ENCODE assay signal across 10 cellular contexts in the genomic region with DNA sequence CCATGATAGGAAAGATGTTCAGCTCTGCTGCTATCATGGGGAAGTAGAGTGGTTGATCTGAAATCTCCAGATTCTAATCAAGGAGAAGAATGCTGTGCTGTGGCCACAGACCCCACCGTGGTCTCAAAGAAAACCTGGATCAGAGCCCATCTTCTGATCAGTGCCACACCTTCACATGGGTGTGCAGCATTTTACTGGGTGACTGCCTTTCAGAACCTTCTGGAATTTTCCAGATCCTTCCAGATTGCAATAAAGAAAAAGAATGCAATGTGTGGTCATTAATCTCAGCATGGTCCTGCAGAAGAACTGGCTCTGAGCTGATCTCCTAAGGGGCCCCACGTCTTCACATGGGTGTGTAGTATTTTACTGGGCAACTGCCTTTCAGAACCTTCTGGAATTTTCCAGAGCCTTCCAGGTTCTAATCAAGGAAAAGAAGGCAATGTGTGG. TPM values are rescaled to one million over a fixed set of nuclear protein-coding genes. Genes with fewer than 3 reads are reported as not detected.
DNase-seq lines count a peak whose midpoint lies in the region; ATAC-seq, FAIRE-seq and TF ChIP-seq lines count a peak whose summit lies in the region.
"Had no signal": no experiment of that assay in that cellular context is flagged by ENCODE, and none has a peak within 500 bp of the region (broad histone marks: within the 10 kb centered on the region; RNA-seq: fewer than 3 reads in every experiment).

No MANE protein-coding gene starts in this region.

- POLR2A ChIA-PET in CD8-positive, alpha-beta memory T cell (lab: Charles Lee) = interaction anchor here (1.8 kb wide), 1 partner anchor 14 kb away, joined by 8 read pairs; no protein-coding TSS in a partner anchor
- POLR2A ChIA-PET in naive thymus-derived CD4-positive, alpha-beta T cell (lab: Charles Lee) = interaction anchor here (0.5 to 2.0 kb wide), 4 partner anchors 8 to 167 kb away, joined by 3 to 11 read pairs (median 9); a partner anchor contains a TSS

- in situ Hi-C loops in HAP-1 (cut with MboI; ENCODE audit: low sequenced_read_pairs) = no loop called here

- H3K9me3 ChIP-seq in CD8-positive, alpha-beta memory T cell (ENCODE audit: low read length) = no peaks in the 10 kb centered on the region
- no peaks in the 10 kb centered on the region for H3K9me3 ChIP-seq in breast epithelium
- H3K9me3 ChIP-seq in naive thymus-derived CD4-positive, alpha-beta T cell (ENCODE audit: control insufficient read depth in 2 of 3, low read length in 3 of 3) = no peaks in the 10 kb centered on the region
- no peaks in the 10 kb centered on the region for H3K9me3 ChIP-seq in aorta (ENCODE audit: control insufficient read depth, low read length)
- no peaks in the 10 kb centered on the region for H3K9me3 ChIP-seq in osteoblast (ENCODE audit: low read depth, low read length)
- H3K9me3 ChIP-seq in HAP-1 = no peaks in the 10 kb centered on the region
- H3K9me3 ChIP-seq: SJCRH30 had no signal

- peaks cover 68% of the 10 kb centered on the region for H3K4me1 ChIP-seq in CD8-positive, alpha-beta memory T cell (ENCODE audit: insufficient read depth, low read length)
- peaks cover 0 to 8% of the 10 kb centered on the region in 2 donors for H3K4me1 ChIP-seq in breast epithelium
- H3K4me1 ChIP-seq in naive thymus-derived CD4-positive, alpha-beta T cell (ENCODE audit: control insufficient read depth in 2 of 2, insufficient read depth in 2 of 2, low read length in 2 of 2) = peaks cover 41 to 49% of the 10 kb centered on the region in 2 donors
- no peaks in the 10 kb centered on the region for H3K4me1 ChIP-seq in aorta (ENCODE audit: control insufficient read depth in 1 of 2, insufficient read depth in 2 of 2, low read length in 2 of 2)
- peaks cover 8% of the 10 kb centered on the region for H3K4me1 ChIP-seq in osteoblast (ENCODE audit: insufficient read depth, low read length)
- no peaks in the 10 kb centered on the region for H3K4me1 ChIP-seq in HAP-1
- H3K4me1 ChIP-seq: neural progenitor cell, SJCRH30 had no signal

- H3K79me2 ChIP-seq in osteoblast (ENCODE audit: insufficient read depth, low read length) = no peaks in the 10 kb centered on the region

- intact Hi-C loops in breast epithelium (cut with DNase I; ENCODE audit: low total_unique reads) = no loop called here
- intact Hi-C loops in naive thymus-derived CD4-positive, alpha-beta T cell (cut with micrococcal nuclease) = loop anchor here (1.0 kb wide), 4 partner anchors 8 to 10 kb away; no protein-coding TSS in a partner anchor
- intact Hi-C loops in aorta (cut with DNase I) = no loop called here

- no peak for DNase-seq in CD8-positive, alpha-beta memory T cell
- peak in 1 of 2 donors; percentile 5 for DNase-seq in breast epithelium (ENCODE audit: low spot score in 2 of 2)
- no peak for DNase-seq in naive thymus-derived CD4-positive, alpha-beta T cell
- DNase-seq in aorta = no peak
- no peak for DNase-seq in osteoblast (ENCODE audit: insufficient read length, low spot score, missing footprints)
- no peak for DNase-seq in urothelium cell line (ENCODE audit: low spot score)
- no peak for DNase-seq in HAP-1 (ENCODE audit: low spot score in 2 of 2)
- DNase-seq: SJCRH30 had no signal

- ATAC-seq in HG03139 (IDR thresholded peaks at IDR 0.05; ENCODE audit: unreplicated experiment) (peak; percentile 2), aorta (ENCODE audit: low FRiP score) (no peak)
- ATAC-seq in naive thymus-derived CD4-positive, alpha-beta T cell = no peak

- no peaks in the 10 kb centered on the region for H4K20me1 ChIP-seq in osteoblast (ENCODE audit: insufficient read depth, low read length)

- 62 to 65% methylated on average over 2 of the region's 2 CpGs for WGBS in aorta, 2 donors

- H3K4me1 Mint-ChIP-seq in CD8-positive, alpha-beta memory T cell = peaks cover 74 to 90% (median 89%) of the 10 kb centered on the region in 3 donors
- peaks cover 66 to 93% (median 90%) of the 10 kb centered on the region in 7 donors for H3K4me1 Mint-ChIP-seq in naive thymus-derived CD4-positive, alpha-beta T cell

- H3K36me3 Mint-ChIP-seq in CD8-positive, alpha-beta memory T cell = peaks cover 0 to 75% (median 11%) of the 10 kb centered on the region in 3 donors
- peaks cover 0 to 28% (median 14%) of the 10 kb centered on the region in 5 donors for H3K36me3 Mint-ChIP-seq in naive thymus-derived CD4-positive, alpha-beta T cell
- H3K36me3 Mint-ChIP-seq: neural progenitor cell had no signal

- peaks cover 5% of the 10 kb centered on the region for H3K36me3 ChIP-seq in CD8-positive, alpha-beta memory T cell (ENCODE audit: insufficient read depth, low read length)
- H3K36me3 ChIP-seq in breast epithelium (no peaks in the 10 kb centered on the region), aorta (ENCODE audit: control insufficient read depth in 1 of 2, insufficient read depth in 2 of 2, low read length in 1 of 2) (no peaks in the 10 kb centered on the region), osteoblast (ENCODE audit: insufficient read depth, low read length) (no peaks in the 10 kb centered on the region), HAP-1 (replicated peaks) (no peaks in the 10 kb centered on the region)
- H3K36me3 ChIP-seq in naive thymus-derived CD4-positive, alpha-beta T cell (ENCODE audit: control insufficient read depth in 2 of 3, insufficient read depth in 3 of 3, low read length in 3 of 3) = peaks cover 0 to 26% (median 8%) of the 10 kb centered on the region in 3 experiments
- H3K36me3 ChIP-seq: neural progenitor cell, SJCRH30 had no signal

- TF ChIP-seq CTCF in breast epithelium (IDR thresholded peaks at IDR 0.05) (no peak), osteoblast (IDR thresholded peaks at IDR 0.05; ENCODE audit: extremely low read depth, low read depth, low read length) (no peak)

- H3K27ac ChIP-seq in CD8-positive, alpha-beta memory T cell (ENCODE audit: low read depth, low read length) = no peak overlapping the region
- H3K27ac ChIP-seq in breast epithelium (peak overlapping the region; percentile 88 to 91), aorta (ENCODE audit: low read depth in 1 of 2, low read length in 2 of 2) (no peak overlapping the region), osteoblast (ENCODE audit: low read depth, low read length) (no peak overlapping the region)
- peak overlapping the region; percentile 31 for H3K27ac ChIP-seq in naive thymus-derived CD4-positive, alpha-beta T cell (ENCODE audit: low read depth, low read length)
- H3K27ac ChIP-seq: neural progenitor cell, SJCRH30 had no signal

- no peak overlapping the region for H3K4me3 ChIP-seq in CD8-positive, alpha-beta memory T cell (ENCODE audit: low read length)
- no peak overlapping the region for H3K4me3 ChIP-seq in breast epithelium
- no peak overlapping the region for H3K4me3 ChIP-seq in naive thymus-derived CD4-positive, alpha-beta T cell (ENCODE audit: low read length)
- no peak overlapping the region for H3K4me3 ChIP-seq in aorta (ENCODE audit: low read length in 2 of 2)
- H3K4me3 ChIP-seq in osteoblast (ENCODE audit: insufficient read depth, low read length) = no peak overlapping the region
- no peak overlapping the region for H3K4me3 ChIP-seq in HAP-1
- H3K4me3 ChIP-seq: neural progenitor cell, SJCRH30 had no signal

- H2AFZ ChIP-seq in osteoblast (ENCODE audit: low read length) = no peak overlapping the region
- H2AFZ ChIP-seq: neural progenitor cell had no signal

- no peak overlapping the region for H3K4me2 ChIP-seq in osteoblast (ENCODE audit: insufficient read depth, low read length)
- H3K4me2 ChIP-seq: neural progenitor cell had no signal

- no peaks in the 10 kb centered on the region for H3K27me3 ChIP-seq in CD8-positive, alpha-beta memory T cell (ENCODE audit: insufficient read depth, low read length, poor library complexity, severe bottlenecking)
- H3K27me3 ChIP-seq in breast epithelium = no peaks in the 10 kb centered on the region
- no peaks in the 10 kb centered on the region for H3K27me3 ChIP-seq in naive thymus-derived CD4-positive, alpha-beta T cell (ENCODE audit: control insufficient read depth in 2 of 2, insufficient read depth in 2 of 2, low read length in 2 of 2)
- H3K27me3 ChIP-seq in aorta (ENCODE audit: control insufficient read depth in 1 of 2, insufficient read depth in 2 of 2, low read length in 1 of 2) = no peaks in the 10 kb centered on the region
- no peaks in the 10 kb centered on the region for H3K27me3 ChIP-seq in osteoblast (ENCODE audit: insufficient read depth, low read length)
- H3K27me3 ChIP-seq in HAP-1 (ENCODE audit: low read depth) = no peaks in the 10 kb centered on the region
- H3K27me3 ChIP-seq: neural progenitor cell, SJCRH30 had no signal

- no peak for TF ChIP-seq POLR2A in breast epithelium (IDR thresholded peaks at IDR 0.05)

- peak overlapping the region; percentile 64 to 93 (median 88) for H3K27ac Mint-ChIP-seq in CD8-positive, alpha-beta memory T cell
- H3K27ac Mint-ChIP-seq in naive thymus-derived CD4-positive, alpha-beta T cell = peak overlapping the region; percentile 2 to 94 (median 89)

- CTCF ChIA-PET in CD8-positive, alpha-beta memory T cell (lab: Charles Lee) = interaction anchor here (1.4 to 3.2 kb wide), 4 partner anchors 8 to 17 kb away, joined by 4 to 11 read pairs (median 5); a partner anchor contains a TSS
- CTCF ChIA-PET in naive thymus-derived CD4-positive, alpha-beta T cell (lab: Charles Lee) = interaction anchor here (1.2 kb wide), 1 partner anchor 8 kb away, joined by 5 read pairs; no protein-coding TSS in a partner anchor

- FAIRE-seq in urothelium cell line (lab: Jason Lieb, UNC) = no peak

- no peaks in the 10 kb centered on the region for H3K27me3 Mint-ChIP-seq in CD8-positive, alpha-beta memory T cell
- no peaks in the 10 kb centered on the region for H3K27me3 Mint-ChIP-seq in naive thymus-derived CD4-positive, alpha-beta T cell

- no peaks in the 10 kb centered on the region for H3K9me3 Mint-ChIP-seq in CD8-positive, alpha-beta memory T cell
- H3K9me3 Mint-ChIP-seq in naive thymus-derived CD4-positive, alpha-beta T cell = peaks cover 0 to 2% (median 0%) of the 10 kb centered on the region in 11 donors

- peak overlapping the region in 5 of 7 donors; percentile 19 to 78 (median 37) for H3K4me3 Mint-ChIP-seq in CD8-positive, alpha-beta memory T cell
- H3K4me3 Mint-ChIP-seq in naive thymus-derived CD4-positive, alpha-beta T cell = peak overlapping the region in 9 of 10 donors; percentile 33 to 71 (median 49)
- H3K4me3 Mint-ChIP-seq: neural progenitor cell had no signal

RNA-seq across cellular contexts. Expression of a gene that starts 17.1 kb away (rescaled TPM):
- total RNA-seq in CD8-positive, alpha-beta memory T cell = 10 to 100 TPM; 59.5 to 60.0 TPM
- 196 TPM for polyA plus RNA-seq in CD8-positive, alpha-beta memory T cell
- total RNA-seq in breast epithelium = 10 to 100 TPM; 27.2 to 46.2 (median 32.4) TPM
- 100 to 1,000 TPM in 3 of 5 experiments, 10 to 100 TPM in 2; 88.3 to 152 (median 116) TPM for total RNA-seq in naive thymus-derived CD4-positive, alpha-beta T cell
- 100 to 1,000 TPM in 1 of 2 donors, 10 to 100 TPM in 1; 96.4 to 107 TPM for polyA plus RNA-seq in naive thymus-derived CD4-positive, alpha-beta T cell
- 10 to 100 TPM; 43.8 to 62.7 TPM for total RNA-seq in aorta
- polyA plus RNA-seq in aorta = 1 to 10 TPM; 9.1 to 9.4 TPM
- 1.5 and 2.2 TPM in 2 replicates for total RNA-seq in osteoblast

Comparison
In these comparisons a context has a peak if more than half of its experiments do, and no peak if none do; other contexts are left out.
1. H3K27ac ChIP-seq: peak in breast epithelium (2 of 2) and naive thymus-derived CD4-positive, alpha-beta T cell (single experiment); none in CD8-positive, alpha-beta memory T cell (single experiment), aorta (0 of 2) and osteoblast (single experiment).
2. intact Hi-C loops: an anchor here in naive thymus-derived CD4-positive, alpha-beta T cell (1.0 kb wide); none called in breast epithelium and aorta.